In genomic region chr16:85104821-85105391, GRCh38 we compare ENCODE assay signal across 8 cellular contexts. TPM values are rescaled to one million over a fixed set of nuclear protein-coding genes. Genes with fewer than 3 reads are reported as not detected.
DNase-seq lines count a peak whose midpoint lies in the region; ATAC-seq and TF ChIP-seq lines count a peak whose summit lies in the region.

No MANE protein-coding gene starts in this region.

- H3K4me3 Mint-ChIP-seq in central memory CD8-positive, alpha-beta T cell: peak overlapping the region; percentile 50

- H3K36me3 Mint-ChIP-seq in central memory CD8-positive, alpha-beta T cell (ENCODE audit: insufficient read depth): peaks cover 7% of the 10 kb centered on the region

- H3K27me3 ChIP-seq in spleen (replicated peaks in 1 of 7): no peaks in the 10 kb centered on the region

- no peaks in the 10 kb centered on the region for H3K36me3 ChIP-seq in spleen

- in situ Hi-C loops in G401 (cut with HindIII; ENCODE audit: low sequenced_read_pairs): no loop called here

- peak overlapping the region in 1 of 8 donors; percentile 9 for H3K4me3 ChIP-seq in spleen

- H3K9me3 ChIP-seq in spleen: no peaks in the 10 kb centered on the region

- H3K27ac ChIP-seq in spleen: peak overlapping the region in 5 of 8 donors; percentile 36 to 68 (median 53)

- intact Hi-C loops in spleen (cut with DNase I; ENCODE audit: low total_unique reads): no loop called here

- peak; percentile 25 to 38 for ATAC-seq in activated CD4-positive, CD25-positive, alpha-beta regulatory T cell treated with anti-CD3 and anti-CD28 coated beads, Interleukin-2, amount 50 U/mL, for 24 hours
- ATAC-seq in central memory CD8-positive, alpha-beta T cell (replicated peaks; ENCODE audit: extremely low read depth, poor library complexity, severe bottlenecking): peak; percentile 97
- ATAC-seq in GM18861 (IDR thresholded peaks at IDR 0.05; ENCODE audit: unreplicated experiment): no peak

- peaks cover 46% of the 10 kb centered on the region for H3K4me1 Mint-ChIP-seq in central memory CD8-positive, alpha-beta T cell

- no peak for TF ChIP-seq POLR2A in spleen (IDR thresholded peaks at IDR 0.05)

- H3K27me3 Mint-ChIP-seq in central memory CD8-positive, alpha-beta T cell: no peaks in the 10 kb centered on the region

- peak overlapping the region; percentile 70 for H3K27ac Mint-ChIP-seq in central memory CD8-positive, alpha-beta T cell (ENCODE audit: low read depth)

- DNase-seq in activated CD4-positive, CD25-positive, alpha-beta regulatory T cell treated with anti-CD3 and anti-CD28 coated beads, Interleukin-2, amount 50 U/mL, for 72 hours: no peak
- DNase-seq in NAMALWA (ENCODE audit: low spot score) (peak; percentile 59), spleen (peak; percentile 87), G401 (ENCODE audit: low spot score) (no peak), DMS79 treated with DMSO at 0.1 percent for 48 hours (lab: John Stamatoyannopoulos, UW) (no peak)
- peak; percentile 20 to 41 for DNase-seq in central memory CD8-positive, alpha-beta T cell (ENCODE audit: low spot score in 2 of 2)

- no peak for TF ChIP-seq CTCF in spleen (IDR thresholded peaks at IDR 0.05 in 8 of 11, conservative IDR thresholded peaks at IDR 0.05 in 3 of 11)

- no peaks in the 10 kb centered on the region for H3K9me3 Mint-ChIP-seq in central memory CD8-positive, alpha-beta T cell

- peaks cover 9 to 41% (median 28%) of the 10 kb centered on the region in 6 donors for H3K4me1 ChIP-seq in spleen

- WGBS in spleen, 5 donors: 29 to 38% (median 32%) methylated on average over 11 of the region's 11 CpGs

RNA-seq across cellular contexts. Expression of gene CIBAR2, which starts 7.4 kb away (rescaled TPM):
- total RNA-seq in spleen: 1 to 10 TPM in 2 of 7 donors, under 1 TPM in 2, not detected in 3; 0.33 to 2.4 (median 0.91) TPM
- under 1 TPM; 0.13 to 0.77 (median 0.30) TPM for polyA plus RNA-seq in spleen
- 0.37 and 0.51 TPM in 2 replicates for total RNA-seq in G401 (2014; rRNA removed; shearing (Covaris generic))

Comparison
In these comparisons a context has a peak if more than half of its experiments do, and no peak if none do; other contexts are left out.
1. DNase-seq: peak in NAMALWA (single experiment), central memory CD8-positive, alpha-beta T cell (2 of 2) and spleen (single experiment); none in activated CD4-positive, CD25-positive, alpha-beta regulatory T cell treated with anti-CD3 and anti-CD28 coated beads, Interleukin-2, amount 50 U/mL, for 72 hours (single experiment), G401 (single experiment) and DMS79 treated with DMSO at 0.1 percent for 48 hours (single experiment).